8 cellular contexts compared by ENCODE assay signal in genomic region chr1:206634365-206635079, GRCh38. TPM values are rescaled to one million over a fixed set of nuclear protein-coding genes. Genes with fewer than 3 reads are reported as not detected.
DNase-seq lines count a peak whose midpoint lies in the region; ATAC-seq and TF ChIP-seq lines count a peak whose summit lies in the region.

No MANE protein-coding gene starts in this region.

- no peaks in the 10 kb centered on the region for H3K9me2 ChIP-seq in OCI-LY1 (ENCODE audit: low read depth, low read length)

- H3K36me3 Mint-ChIP-seq in CD8-positive, alpha-beta T cell, result no peaks in the 10 kb centered on the region

- peak overlapping the region; percentile 70 for H3K27ac Mint-ChIP-seq in CD8-positive, alpha-beta T cell

- peak overlapping the region; percentile 63 for H3K4me2 ChIP-seq in OCI-LY1 (ENCODE audit: low read length)

- peaks cover 4% of the 10 kb centered on the region; the same call in 1 of the 2 replicates for H3F3A ChIP-seq in OCI-LY1 (ENCODE audit: insufficient read depth, low read length)

- H3K9ac ChIP-seq in OCI-LY1 (ENCODE audit: low read length), result peak overlapping the region; percentile 58

- TF ChIP-seq CTCF in CD8-positive, alpha-beta T cell (IDR thresholded peaks at IDR 0.05), result peak; percentile 99
- TF ChIP-seq CTCF in OCI-LY1 (IDR thresholded peaks at IDR 0.05; ENCODE audit: low read length) (peak; percentile 91), mucosa of descending colon (IDR thresholded peaks at IDR 0.05) (peak; percentile 61)

- H3K27me3 ChIP-seq in CD8-positive, alpha-beta T cell (ENCODE audit: insufficient read depth, low read length), result no peaks in the 10 kb centered on the region
- H3K27me3 ChIP-seq in OCI-LY1 (ENCODE audit: insufficient read depth, low read length), result no peaks in the 10 kb centered on the region

- intact Hi-C loops in CD8-positive, alpha-beta T cell (cut with DNase I, micrococcal nuclease), result loop anchor here (1.0 to 10.0 kb wide), 8 partner anchors 22 to 440 kb away; partner anchors contain the start of genes EIF2D (in 2 of the 2), FCMR (in 1 of the 2) and MAPKAPK2 (in 1 of the 2)
- intact Hi-C loops in mucosa of descending colon (cut with DNase I, micrococcal nuclease), result loop anchor here (10.0 kb wide), 2 partner anchors 80 to 280 kb away; no protein-coding TSS in a partner anchor

- no peaks in the 10 kb centered on the region for H3K9me3 Mint-ChIP-seq in CD8-positive, alpha-beta T cell

- peaks cover 10% of the 10 kb centered on the region for H3K27me3 Mint-ChIP-seq in CD8-positive, alpha-beta T cell (ENCODE audit: low read depth)

- H3K36me3 ChIP-seq in CD8-positive, alpha-beta T cell (ENCODE audit: insufficient read depth, low read length), result no peaks in the 10 kb centered on the region
- H3K36me3 ChIP-seq in OCI-LY1 (ENCODE audit: insufficient read depth, low read length) (no peaks in the 10 kb centered on the region), mucosa of descending colon (ENCODE audit: low read depth) (no peaks in the 10 kb centered on the region)

- POLR2A ChIA-PET in CD8-positive, alpha-beta T cell (lab: Charles Lee), result interaction anchor here (0.6 to 1.9 kb wide), 4 partner anchors 22 to 99 kb away, joined by 3 to 9 read pairs (median 5); partner anchors contain the start of gene EIF2D

- peaks cover 16% of the 10 kb centered on the region for H3K4me1 Mint-ChIP-seq in CD8-positive, alpha-beta T cell (ENCODE audit: low read depth)

- H3K4me1 ChIP-seq in CD8-positive, alpha-beta T cell (ENCODE audit: insufficient read depth, low read length), result peaks cover 15% of the 10 kb centered on the region
- H3K4me1 ChIP-seq in OCI-LY1 (ENCODE audit: insufficient read depth, low read length, severe bottlenecking), result peaks cover 34% of the 10 kb centered on the region
- peaks cover 12% of the 10 kb centered on the region for H3K4me1 ChIP-seq in mucosa of descending colon (ENCODE audit: low read depth)

- H2AFZ ChIP-seq in OCI-LY1 (ENCODE audit: low read length), result peak overlapping the region; percentile 72; the same call in 1 of the 2 replicates

- peak overlapping the region; percentile 9 for H3K27ac ChIP-seq in CD8-positive, alpha-beta T cell (ENCODE audit: low read depth, low read length)
- H3K27ac ChIP-seq in OCI-LY1 (ENCODE audit: low read depth, low read length, poor library complexity, severe bottlenecking) (peak overlapping the region; percentile 20), epithelial cell of prostate (peak overlapping the region; percentile 87)

- ATAC-seq in CD8-positive, alpha-beta T cell, result no peak
- ATAC-seq in mucosa of descending colon (peak; percentile 65), HG02973 (IDR thresholded peaks at IDR 0.05; ENCODE audit: unreplicated experiment) (no peak)

- H3K4me3 Mint-ChIP-seq in CD8-positive, alpha-beta T cell, result peak overlapping the region; percentile 85

- no peaks in the 10 kb centered on the region for H3K79me2 ChIP-seq in OCI-LY1 (ENCODE audit: insufficient read depth, low read length)

- H3K4me3 ChIP-seq in CD8-positive, alpha-beta T cell (ENCODE audit: low read depth, low read length), result peak overlapping the region; percentile 79
- peak overlapping the region; percentile 71 for H3K4me3 ChIP-seq in OCI-LY1 (ENCODE audit: low read depth, low read length, poor library complexity, severe bottlenecking)
- no peak overlapping the region for H3K4me3 ChIP-seq in mucosa of descending colon

- no peaks in the 10 kb centered on the region for H3K9me3 ChIP-seq in CD8-positive, alpha-beta T cell (ENCODE audit: low read length)
- H3K9me3 ChIP-seq in OCI-LY1 (ENCODE audit: low read length) (no peaks in the 10 kb centered on the region), mucosa of descending colon (no peaks in the 10 kb centered on the region)

- DNase-seq in CD8-positive, alpha-beta T cell, result peak; percentile 36 to 82 (median 71)
- DNase-seq in HuH-7 (ENCODE audit: low spot score) (peak; percentile 54), epithelial cell of prostate (ENCODE audit: low read depth, low spot score) (no peak), mucosa of descending colon (peak; percentile 91 to 97 (median 91))
- peak; percentile 74 for DNase-seq in activated T-cell treated with anti-CD3 and anti-CD28 coated beads, Interleukin-2, amount 50 U/mL, for 1 hour
- DNase-seq in stimulated activated CD8-positive, alpha-beta memory T cell treated with anti-CD3 and anti-CD28 coated beads, Interleukin-15, amount 100 ng/mL, for 48 hours (ENCODE audit: low read depth in 2 of 2), result peak; percentile 55 to 57

- CTCF ChIA-PET in CD8-positive, alpha-beta T cell (lab: Charles Lee), result interaction anchor here (0.6 to 9.7 kb wide), 24 partner anchors 10 to 358 kb away, joined by 3 to 274 read pairs (median 4); partner anchors contain the start of gene EIF2D

- no peaks in the 10 kb centered on the region for H4K20me1 ChIP-seq in OCI-LY1 (ENCODE audit: insufficient read depth, low read length)

RNA-seq across cellular contexts. Expression of gene DYRK3, which starts 0.8 kb away (rescaled TPM):
- 1 to 10 TPM in 1 of 2 experiments, under 1 TPM in 1; 0.94 to 1.4 TPM for total RNA-seq in CD8-positive, alpha-beta T cell
- 1 to 10 TPM in 2 of 3 donors, under 1 TPM in 1; 0.61 to 4.7 (median 1.4) TPM for total RNA-seq in mucosa of descending colon

RNA-seq across cellular contexts. Expression of gene EIF2D, which starts 22.3 kb away (rescaled TPM):
- 10 to 100 TPM; 42.0 to 49.2 TPM for total RNA-seq in CD8-positive, alpha-beta T cell
- 10 to 100 TPM; 36.8 to 47.8 (median 43.9) TPM for total RNA-seq in mucosa of descending colon

RNA-seq across cellular contexts. Expression of gene MAPKAPK2, which starts 50.2 kb away (rescaled TPM):
- 100 to 1,000 TPM; 218 to 225 TPM for total RNA-seq in CD8-positive, alpha-beta T cell
- total RNA-seq in mucosa of descending colon, result 10 to 100 TPM; 68.4 to 75.2 (median 72.1) TPM

Comparison
In these comparisons a context has a peak if more than half of its experiments do, and no peak if none do; other contexts are left out.
1. H3K27ac ChIP-seq: peak in every context shown above with its lines; median percentile 87 in epithelial cell of prostate; 20 in OCI-LY1; 9 in CD8-positive, alpha-beta T cell.